ENCODE assay signal across 8 cellular contexts in genomic region chr19:13430790-13431582, GRCh38.
DNase-seq lines count a peak whose midpoint lies in the region; ATAC-seq, FAIRE-seq and TF ChIP-seq lines count a peak whose summit lies in the region.

No MANE protein-coding gene starts in this region.

- H3K27ac Mint-ChIP-seq in T-cell = no peak overlapping the region
- H3K27ac Mint-ChIP-seq in astrocyte (ENCODE audit: unreplicated experiment) = no peak overlapping the region

- intact Hi-C loops in HCT116 (cut with micrococcal nuclease) = loop anchor here (1.0 kb wide), 2 partner anchors 65 to 154 kb away; no protein-coding TSS in a partner anchor

- ATAC-seq in HCT116 (peak; percentile 93), T-cell (replicated peaks in 1 of 4) (peak in 2 of 4 experiments; percentile 36 to 49), GM21447 (IDR thresholded peaks at IDR 0.05; ENCODE audit: unreplicated experiment) (no peak)

- TF ChIP-seq RAD21 in HCT116 (IDR thresholded peaks at IDR 0.05; ENCODE audit: low read depth) = peak; percentile 88

- CTCF ChIA-PET in HCT116 (lab: Charles Lee) = interaction anchor here (0.7 to 2.2 kb wide), 3 partner anchors 144 to 154 kb away, joined by 3 to 7 read pairs (median 6); no protein-coding TSS in a partner anchor
- CTCF ChIA-PET in T-cell (lab: Charles Lee) = interaction anchor here in 1 of 2 donors (1.0 kb wide), 1 partner anchor 153 kb away, joined by 6 read pairs; no protein-coding TSS in a partner anchor

- no TSS peak for BruUV-seq in HCT116 (replicated peaks; lab: Mats Ljungman, UMichigan)

- H4K20me1 ChIP-seq in HCT116 (ENCODE audit: insufficient read depth) (no peaks in the 10 kb centered on the region), astrocyte (ENCODE audit: insufficient read depth, low read length) (no peaks in the 10 kb centered on the region)

- H3K36me3 Mint-ChIP-seq in T-cell (no peaks in the 10 kb centered on the region), astrocyte (ENCODE audit: low read depth, unreplicated experiment) (no peaks in the 10 kb centered on the region)

- no peak for TF ChIP-seq POLR2A in HCT116 (IDR thresholded peaks at IDR 0.05; ENCODE audit: borderline replicate concordance, extremely low read depth, insufficient read depth, insufficient read length)

- peaks cover 18 to 30% of the 10 kb centered on the region in 2 donors for H3K27me3 Mint-ChIP-seq in T-cell
- peaks cover 11% of the 10 kb centered on the region for H3K27me3 Mint-ChIP-seq in astrocyte (ENCODE audit: low read depth, unreplicated experiment)

- H3K4me2 ChIP-seq in HCT116 (ENCODE audit: low read length) = no peak overlapping the region
- H3K4me2 ChIP-seq in astrocyte (ENCODE audit: low read length) = no peak overlapping the region

- RAD21 ChIA-PET in HCT116 (lab: Charles Lee; ENCODE audit: low non-redundant PET in 1 of 2, low total read pairs in 2 of 2, uncharacterized antibody in 2 of 2, unreplicated experiment in 2 of 2) = no interaction called here

- H3K36me3 ChIP-seq in HCT116 (ENCODE audit: control insufficient read depth in 1 of 2, insufficient read depth in 2 of 2, low read length in 2 of 2) (no peaks in the 10 kb centered on the region), astrocyte (ENCODE audit: insufficient read depth, low read length) (no peaks in the 10 kb centered on the region)

- H3K4me1 Mint-ChIP-seq in T-cell = no peaks in the 10 kb centered on the region
- no peaks in the 10 kb centered on the region for H3K4me1 Mint-ChIP-seq in astrocyte (ENCODE audit: low read depth, unreplicated experiment)

- H3K4me3 ChIP-seq in HCT116 (replicated peaks in 1 of 2; ENCODE audit: low read depth in 1 of 2, low read length in 2 of 2) (no peak overlapping the region), astrocyte (ENCODE audit: insufficient read depth, low read depth, low read length) (no peak overlapping the region)

- no peaks in the 10 kb centered on the region for H3K27me3 ChIP-seq in HCT116 (ENCODE audit: insufficient read depth, low read length)
- H3K27me3 ChIP-seq in astrocyte (ENCODE audit: insufficient read depth, low read length) = no peaks in the 10 kb centered on the region

- DNase-seq in HCT116 (ENCODE audit: low read depth, low spot score) (peak; percentile 51), T-cell (peak; percentile 6 to 48 (median 30)), astrocyte (ENCODE audit: low read depth) (peak; percentile 7), left kidney (ENCODE audit: low read depth, low spot score) (peak; percentile 23), mesenteric fat pad (ENCODE audit: low spot score) (no peak)
- DNase-seq in stimulated activated CD8-positive, alpha-beta memory T cell treated with anti-CD3 and anti-CD28 coated beads, Interleukin-15, amount 100 ng/mL, for 1 hour (ENCODE audit: low read depth) = peak; percentile 26

- H3K27ac ChIP-seq in C4-2B (no peak overlapping the region), HCT116 (ENCODE audit: low read depth, low read length) (no peak overlapping the region), astrocyte (ENCODE audit: low read depth, low read length) (no peak overlapping the region)

- no peak overlapping the region for H2AFZ ChIP-seq in HCT116 (ENCODE audit: low read depth, low read length, poor library complexity, severe bottlenecking)
- no peak overlapping the region for H2AFZ ChIP-seq in astrocyte (ENCODE audit: low read depth, low read length)

- no peak for FAIRE-seq in astrocyte (lab: Jason Lieb, UNC)

- H3K9ac ChIP-seq in HCT116 (ENCODE audit: low read length) (no peak overlapping the region), astrocyte (ENCODE audit: low read length) (no peak overlapping the region)

- no peaks in the 10 kb centered on the region for H3K79me2 ChIP-seq in HCT116 (ENCODE audit: insufficient read depth, low read length)
- no peaks in the 10 kb centered on the region for H3K79me2 ChIP-seq in astrocyte (ENCODE audit: insufficient read depth, low read length)

- H3K9me3 Mint-ChIP-seq in T-cell = peaks cover 0 to 5% (median under 1%) of the 10 kb centered on the region in 3 donors
- H3K9me3 Mint-ChIP-seq in astrocyte (ENCODE audit: unreplicated experiment) = no peaks in the 10 kb centered on the region

- POLR2A ChIA-PET in HCT116 (lab: Charles Lee) = interaction anchor here (0.7 kb wide), 1 partner anchor 8 kb away, joined by 4 read pairs; no protein-coding TSS in a partner anchor
- POLR2A ChIA-PET in T-cell (lab: Charles Lee) = no interaction called here

- H3K9me3 ChIP-seq in HCT116 (ENCODE audit: control insufficient read depth in 1 of 2, insufficient read depth in 1 of 2, low read depth in 1 of 2, low read length in 2 of 2) (no peaks in the 10 kb centered on the region), astrocyte (ENCODE audit: insufficient read depth, low read depth, low read length) (no peaks in the 10 kb centered on the region)

- TF ChIP-seq CTCF in C4-2B (conservative IDR thresholded peaks at IDR 0.05) (peak; percentile 82), HCT116 (IDR thresholded peaks at IDR 0.05 in 2 of 3, conservative IDR thresholded peaks at IDR 0.05 in 1 of 3; ENCODE audit: borderline replicate concordance in 1 of 3, insufficient read depth in 1 of 3, low read depth in 2 of 3, low read length in 2 of 3) (peak; percentile 84 to 96 (median 93)), astrocyte (IDR thresholded peaks at IDR 0.05; ENCODE audit: insufficient read depth, low read depth, low read length) (peak; percentile 54)

- H3K4me1 ChIP-seq in HCT116 (ENCODE audit: control insufficient read depth in 1 of 2, insufficient read depth in 2 of 2, low read length in 2 of 2) (no peaks in the 10 kb centered on the region; a peak in 1 of 4 replicates), astrocyte (ENCODE audit: insufficient read depth, low read length) (no peaks in the 10 kb centered on the region)

- H3K9me2 ChIP-seq in HCT116 (ENCODE audit: insufficient read depth) = no peaks in the 10 kb centered on the region

- no peak overlapping the region for H3K4me3 Mint-ChIP-seq in T-cell
- H3K4me3 Mint-ChIP-seq in astrocyte (ENCODE audit: unreplicated experiment) = no peak overlapping the region

TF ChIP-seq in HCT116, 20 proteins besides CTCF, POLR2A, EP300 and RAD21:
- TF ChIP-seq FOSL1 (IDR thresholded peaks at IDR 0.05; ENCODE audit: low read depth) (no peak), SP1 (IDR thresholded peaks at IDR 0.05; ENCODE audit: low read depth) (no peak), JUND (IDR thresholded peaks at IDR 0.05) (no peak), ZBTB33 (IDR thresholded peaks at IDR 0.05; ENCODE audit: extremely low read depth, insufficient replicate concordance, low read length) (no peak), SRF (IDR thresholded peaks at IDR 0.05; ENCODE audit: low read depth) (no peak)
- TF ChIP-seq, protein P1, sequence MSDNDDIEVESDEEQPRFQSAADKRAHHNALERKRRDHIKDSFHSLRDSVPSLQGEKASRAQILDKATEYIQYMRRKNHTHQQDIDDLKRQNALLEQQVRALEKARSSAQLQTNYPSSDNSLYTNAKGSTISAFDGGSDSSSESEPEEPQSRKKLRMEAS (IDR thresholded peaks at IDR 0.05) = no peak
